In the genomic region with DNA sequence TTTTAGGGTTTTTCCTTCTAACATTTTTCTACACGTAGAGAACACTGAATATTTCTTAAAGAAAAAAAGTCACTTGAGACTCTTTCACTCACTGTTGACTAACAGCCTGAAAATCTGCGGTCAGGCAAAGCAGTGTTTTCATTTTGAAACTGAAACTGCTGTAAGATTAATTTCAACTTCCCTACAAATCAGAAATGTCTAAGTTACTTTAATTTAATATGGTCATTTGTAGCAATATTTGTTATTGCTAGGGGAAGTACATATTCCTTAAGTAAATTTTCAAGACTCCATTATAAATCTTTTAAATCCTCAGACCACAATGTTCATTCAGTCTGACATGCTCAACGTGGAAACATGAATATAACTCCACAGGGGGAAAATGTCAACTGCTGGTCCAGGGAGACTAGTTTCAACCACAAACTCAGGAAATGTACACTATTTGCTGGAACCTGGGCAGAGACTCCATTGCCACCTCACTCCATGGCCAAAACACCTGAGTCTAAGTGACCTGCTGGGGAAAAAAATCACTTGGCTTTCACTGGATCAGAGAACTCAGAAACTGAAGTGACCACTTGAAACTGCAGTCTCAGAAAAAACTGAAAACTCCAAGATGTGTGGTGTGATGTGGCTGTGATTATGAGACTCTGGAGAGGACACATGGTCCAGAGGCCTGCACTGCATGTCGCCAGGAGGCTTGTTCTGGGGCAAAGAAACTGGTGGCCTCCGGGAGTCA, we compare ENCODE assay signal across 8 cellular contexts.
DNase-seq lines count a peak whose midpoint lies in the region; ATAC-seq and TF ChIP-seq lines count a peak whose summit lies in the region.

No MANE protein-coding gene starts in this region.

- H3K27me3 ChIP-seq in neutrophil = no peaks in the 10 kb centered on the region

- peak overlapping the region; percentile 8 for H3K4me3 ChIP-seq in NB4 (ENCODE audit: low read depth, low read length)
- H3K4me3 ChIP-seq in cardiac fibroblast (replicated peaks in 1 of 2; ENCODE audit: low read depth in 2 of 2, low read length in 2 of 2) = peak overlapping the region in 1 of 2 donors; percentile 42
- no peak overlapping the region for H3K4me3 ChIP-seq in neutrophil (ENCODE audit: low read depth in 1 of 2, low read length in 1 of 2)

- H3K27ac ChIP-seq in neutrophil = peak overlapping the region; percentile 42

- H3K36me3 ChIP-seq in neutrophil = no peaks in the 10 kb centered on the region

- peaks cover 0 to 6% of the 10 kb centered on the region in 2 experiments for H3K4me1 ChIP-seq in neutrophil (ENCODE audit: control insufficient read depth in 1 of 2, insufficient read depth in 1 of 2, low read depth in 1 of 2, low read length in 1 of 2)

- peak; percentile 65 for ATAC-seq in HG02571 (IDR thresholded peaks at IDR 0.05; ENCODE audit: unreplicated experiment)

- DNase-seq in activated CD4-positive, alpha-beta T cell treated with anti-CD3 and anti-CD28 coated beads for 48 hours = peak; percentile 39
- no peak for DNase-seq in activated CD4-positive, alpha-beta T cell treated with anti-CD3 and anti-CD28 coated beads, Interleukin-2, amount 50 U/mL, for 1 hour
- DNase-seq in NB4 (ENCODE audit: low read depth) (peak; percentile 65), cardiac fibroblast (ENCODE audit: low read depth in 2 of 2) (peak; percentile 50 to 76), DMS153 treated with DMSO at 0.1 percent for 48 hours (lab: John Stamatoyannopoulos, UW; ENCODE audit: unreplicated experiment) (no peak), cerebellar nuclear complex (lab: John Stamatoyannopoulos, UW) (no peak)

- TF ChIP-seq POLR2A in NB4 (IDR thresholded peaks at IDR 0.05; ENCODE audit: extremely low read depth, insufficient read length) = no peak

- TF ChIP-seq CTCF in NB4 (IDR thresholded peaks at IDR 0.05; ENCODE audit: low read depth, low read length) = no peak
- TF ChIP-seq CTCF in cardiac fibroblast (IDR thresholded peaks at IDR 0.05; ENCODE audit: low read depth, low read length) = no peak
- no peak for TF ChIP-seq CTCF in neutrophil (IDR thresholded peaks at IDR 0.05)

- no peaks in the 10 kb centered on the region for H3K9me3 ChIP-seq in neutrophil

Comparison
In these comparisons a context has a peak if more than half of its experiments do, and no peak if none do; other contexts are left out.
1. DNase-seq: peak in activated CD4-positive, alpha-beta T cell treated with anti-CD3 and anti-CD28 coated beads for 48 hours (single experiment), NB4 (single experiment) and cardiac fibroblast (2 of 2); none in activated CD4-positive, alpha-beta T cell treated with anti-CD3 and anti-CD28 coated beads, Interleukin-2, amount 50 U/mL, for 1 hour (single experiment), DMS153 treated with DMSO at 0.1 percent for 48 hours (single experiment) and cerebellar nuclear complex (0 of 2).